In genomic region chr1:156814571-156815260, GRCh38 we compare ENCODE assay signal across 9 cellular contexts. TPM values are rescaled to one million over a fixed set of nuclear protein-coding genes. Genes with fewer than 3 reads are reported as not detected.
A peak's percentile ranks its signal among the peaks of the same experiment; 100 is the strongest.
DNase-seq lines count a peak whose midpoint lies in the region; ATAC-seq and TF ChIP-seq lines count a peak whose summit lies in the region.
"Had no signal": no experiment of that assay in that cellular context is flagged by ENCODE, and none has a peak within 500 bp of the region (broad histone marks: within the 10 kb centered on the region; RNA-seq: fewer than 3 reads in every experiment).

No MANE protein-coding gene starts in this region.

- H3K27ac ChIP-seq in CD4-positive, alpha-beta T cell (ENCODE audit: low read depth, low read length), result peak overlapping the region; percentile 97
- H3K27ac ChIP-seq in WERI-Rb-1, result peak overlapping the region; percentile 95

- POLR2A ChIA-PET in CD4-positive, alpha-beta T cell (lab: Charles Lee), result interaction anchor here (0.9 to 1.6 kb wide), 2 partner anchors 8 to 63 kb away, joined by 4 read pairs; partner anchors contain the start of gene HDGF

- peaks cover 58% of the 10 kb centered on the region for H3K4me1 Mint-ChIP-seq in CD4-positive, alpha-beta T cell (ENCODE audit: low read depth)
- peaks cover 58% of the 10 kb centered on the region for H3K4me1 Mint-ChIP-seq in nephron progenitor cell

- H3K4me3 Mint-ChIP-seq in CD4-positive, alpha-beta T cell, result peak overlapping the region; percentile 83
- H3K4me3 Mint-ChIP-seq in nephron progenitor cell, result peak overlapping the region; percentile 75

- peak overlapping the region; percentile 65 for H3K4me3 ChIP-seq in WERI-Rb-1 (ENCODE audit: low read depth, low read length)

- peak overlapping the region; percentile 98 for H3K27ac Mint-ChIP-seq in CD4-positive, alpha-beta T cell
- no peak overlapping the region for H3K27ac Mint-ChIP-seq in nephron progenitor cell

- no peaks in the 10 kb centered on the region for H3K9me3 Mint-ChIP-seq in CD4-positive, alpha-beta T cell
- no peaks in the 10 kb centered on the region for H3K9me3 Mint-ChIP-seq in nephron progenitor cell

- TF ChIP-seq CTCF in CD4-positive, alpha-beta T cell (IDR thresholded peaks at IDR 0.05), result no peak
- TF ChIP-seq CTCF in WERI-Rb-1 (IDR thresholded peaks at IDR 0.05; ENCODE audit: low read depth, low read length) (no peak), nephron progenitor cell (IDR thresholded peaks at IDR 0.05) (no peak)

- intact Hi-C loops in CD4-positive, alpha-beta T cell (cut with DNase I, micrococcal nuclease), result loop anchor here (2.0 to 10.0 kb wide), 4 partner anchors 33 to 320 kb away; partner anchors contain the start of gene ETV3 (in 1 of the 2)

- no peaks in the 10 kb centered on the region for H3K27me3 ChIP-seq in CD4-positive, alpha-beta T cell (ENCODE audit: control insufficient read depth, insufficient read depth, low read length)
- H3K27me3 ChIP-seq in WERI-Rb-1 (ENCODE audit: insufficient read depth, low read depth, severe bottlenecking), result no peaks in the 10 kb centered on the region

- no peak for ATAC-seq in CD4-positive, alpha-beta T cell (ENCODE audit: poor library complexity)
- ATAC-seq in HG03045 (IDR thresholded peaks at IDR 0.05; ENCODE audit: unreplicated experiment) (no peak), HG03196 (IDR thresholded peaks at IDR 0.05; ENCODE audit: unreplicated experiment) (no peak)

- peaks cover 32% of the 10 kb centered on the region for H3K36me3 Mint-ChIP-seq in CD4-positive, alpha-beta T cell (ENCODE audit: low read depth)
- peaks cover 5% of the 10 kb centered on the region for H3K36me3 Mint-ChIP-seq in nephron progenitor cell (ENCODE audit: low read depth)

- H3K27me3 Mint-ChIP-seq in CD4-positive, alpha-beta T cell, result peaks cover 6% of the 10 kb centered on the region
- peaks cover 44% of the 10 kb centered on the region for H3K27me3 Mint-ChIP-seq in nephron progenitor cell (ENCODE audit: low read depth, poor library complexity)

- DNase-seq in CD4-positive, alpha-beta T cell, result peak in 4 of 10 experiments; percentile 22 to 52 (median 38)
- no peak for DNase-seq in WERI-Rb-1
- DNase-seq in effector CD4-positive, alpha-beta T cell, result peak; percentile 59
- DNase-seq in nephron progenitor cell, result no peak
- no peak for DNase-seq in HK-2 (ENCODE audit: unreplicated experiment)
- no peak for DNase-seq in NCI-H226

- H3K9me3 ChIP-seq in CD4-positive, alpha-beta T cell (ENCODE audit: control insufficient read depth, low read length), result no peaks in the 10 kb centered on the region
- no peaks in the 10 kb centered on the region for H3K9me3 ChIP-seq in WERI-Rb-1 (ENCODE audit: severe bottlenecking)

- CTCF ChIA-PET in CD4-positive, alpha-beta T cell (lab: Charles Lee), result interaction anchor here (0.6 to 2.9 kb wide), 10 partner anchors 8 to 48 kb away, joined by 3 to 27 read pairs (median 7); partner anchors contain the start of genes NTRK1 and PRCC

- peaks cover 30% of the 10 kb centered on the region for H3K36me3 ChIP-seq in WERI-Rb-1

RNA-seq across cellular contexts. Expression of gene SH2D2A, which starts 1.9 kb away (rescaled TPM):
- total RNA-seq in CD4-positive, alpha-beta T cell, result 10 to 100 TPM; 51.6 to 51.8 TPM

RNA-seq across cellular contexts. Expression of gene INSRR, which starts 44.2 kb away (rescaled TPM):
- not detected for total RNA-seq in CD4-positive, alpha-beta T cell
- total RNA-seq: glomerular endothelial cell had no signal

RNA-seq across cellular contexts. Expression of gene NTRK1, which starts 45.9 kb away (rescaled TPM):
- under 1 TPM; 0.42 to 0.52 TPM for total RNA-seq in CD4-positive, alpha-beta T cell

RNA-seq across cellular contexts. Expression of gene PRCC, which starts 47.4 kb away (rescaled TPM):
- 10 to 100 TPM; 49.5 to 50.0 TPM for total RNA-seq in CD4-positive, alpha-beta T cell
